Comparison of ENCODE assay signal across 11 cellular contexts in genomic region chr18:24051256-24051947, GRCh38. TPM values are rescaled to one million over a fixed set of nuclear protein-coding genes. Genes with fewer than 3 reads are reported as not detected.
DNase-seq lines count a peak whose midpoint lies in the region; ATAC-seq and TF ChIP-seq lines count a peak whose summit lies in the region.
"Had no signal": no experiment of that assay in that cellular context is flagged by ENCODE, and none has a peak within 500 bp of the region (broad histone marks: within the 10 kb centered on the region; RNA-seq: fewer than 3 reads in every experiment).

No MANE protein-coding gene starts in this region.

- no peaks in the 10 kb centered on the region for H3K36me3 ChIP-seq in HCT116 (ENCODE audit: control insufficient read depth in 1 of 2, insufficient read depth in 2 of 2, low read length in 2 of 2)
- H3K36me3 ChIP-seq: WERI-Rb-1 had no signal

- H3K27me3 ChIP-seq in HCT116 (ENCODE audit: insufficient read depth, low read length), result no peaks in the 10 kb centered on the region

- no peak overlapping the region for H3K4me3 ChIP-seq in HCT116 (replicated peaks in 1 of 2; ENCODE audit: low read depth in 1 of 2, low read length in 2 of 2)

- no peaks in the 10 kb centered on the region for H3K27me3 Mint-ChIP-seq in T-helper 2 cell treated with Interferon-gamma antibody and Interleukin-4, amounts not matched to agents 5 μg/mL and 100 μg/mL, for 36 hours (ENCODE audit: low read depth)

- H3K27ac Mint-ChIP-seq in T-helper 2 cell treated with Interferon-gamma antibody and Interleukin-4, amounts not matched to agents 5 μg/mL and 100 μg/mL, for 36 hours, result no peak overlapping the region

- H3K4me2 ChIP-seq in HCT116 (ENCODE audit: low read length), result peak overlapping the region; percentile 41

- no peak overlapping the region for H3K27ac ChIP-seq in HCT116 (ENCODE audit: low read depth, low read length)
- H3K27ac ChIP-seq: WERI-Rb-1 had no signal

- TF ChIP-seq POLR2A in HCT116 (IDR thresholded peaks at IDR 0.05; ENCODE audit: borderline replicate concordance, extremely low read depth, insufficient read depth, insufficient read length) (no peak), GM18505 (IDR thresholded peaks at IDR 0.05; ENCODE audit: borderline replicate concordance, extremely low read depth, insufficient read depth, insufficient read length) (no peak)

- TF ChIP-seq CTCF in HCT116 (IDR thresholded peaks at IDR 0.05 in 2 of 3, conservative IDR thresholded peaks at IDR 0.05 in 1 of 3; ENCODE audit: borderline replicate concordance in 1 of 3, insufficient read depth in 1 of 3, low read depth in 2 of 3, low read length in 2 of 3), result no peak

- H3K9me3 Mint-ChIP-seq in T-helper 2 cell treated with Interferon-gamma antibody and Interleukin-4, amounts not matched to agents 5 μg/mL and 100 μg/mL, for 36 hours, result no peaks in the 10 kb centered on the region

- intact Hi-C loops in HCT116 (cut with micrococcal nuclease), result no loop called here

- H2AFZ ChIP-seq in HCT116 (ENCODE audit: low read depth, low read length, poor library complexity, severe bottlenecking), result no peak overlapping the region

- no peaks in the 10 kb centered on the region for H3K9me2 ChIP-seq in HCT116 (ENCODE audit: insufficient read depth)

- POLR2A ChIA-PET in HCT116 (lab: Charles Lee), result no interaction called here

- peaks cover 52% of the 10 kb centered on the region for H3K4me1 Mint-ChIP-seq in T-helper 2 cell treated with Interferon-gamma antibody and Interleukin-4, amounts not matched to agents 5 μg/mL and 100 μg/mL, for 36 hours (ENCODE audit: low read depth)

- ATAC-seq in HCT116 (peak; percentile 67), left lobe of liver (peak; percentile 53), GM18520 (IDR thresholded peaks at IDR 0.05; ENCODE audit: unreplicated experiment) (no peak), GM18505 (IDR thresholded peaks at IDR 0.05; ENCODE audit: unreplicated experiment) (no peak)

- CTCF ChIA-PET in HCT116 (lab: Charles Lee), result no interaction called here

- BruUV-seq in HCT116 (replicated peaks; lab: Mats Ljungman, UMichigan), result no TSS peak

- H3K4me1 ChIP-seq in HCT116 (ENCODE audit: control insufficient read depth in 1 of 2, insufficient read depth in 2 of 2, low read length in 2 of 2), result peaks cover 16 to 17% of the 10 kb centered on the region in 2 experiments

- no peak overlapping the region for H3K4me3 Mint-ChIP-seq in T-helper 2 cell treated with Interferon-gamma antibody and Interleukin-4, amounts not matched to agents 5 μg/mL and 100 μg/mL, for 36 hours

- no peaks in the 10 kb centered on the region for H4K20me1 ChIP-seq in HCT116 (ENCODE audit: insufficient read depth)

- peaks cover 11% of the 10 kb centered on the region; the same call in 1 of the 2 replicates for H3K79me2 ChIP-seq in HCT116 (ENCODE audit: insufficient read depth, low read length)

- no peaks in the 10 kb centered on the region for H3K9me3 ChIP-seq in HCT116 (ENCODE audit: control insufficient read depth in 1 of 2, insufficient read depth in 1 of 2, low read depth in 1 of 2, low read length in 2 of 2)

- RAD21 ChIA-PET in HCT116 (lab: Charles Lee; ENCODE audit: low non-redundant PET in 1 of 2, low total read pairs in 2 of 2, uncharacterized antibody in 2 of 2, unreplicated experiment in 2 of 2), result interaction anchor here in 1 of 2 experiments (1.1 kb wide), 1 partner anchor 24 kb away, joined by 4 read pairs; no protein-coding TSS in a partner anchor

- H3K9ac ChIP-seq in HCT116 (ENCODE audit: low read length), result no peak overlapping the region

- peaks cover 8% of the 10 kb centered on the region for H3K36me3 Mint-ChIP-seq in T-helper 2 cell treated with Interferon-gamma antibody and Interleukin-4, amounts not matched to agents 5 μg/mL and 100 μg/mL, for 36 hours (ENCODE audit: low read depth)

- no peak for TF ChIP-seq RAD21 in HCT116 (IDR thresholded peaks at IDR 0.05; ENCODE audit: low read depth)

- DNase-seq in DMS53 (lab: John Stamatoyannopoulos, UW) (peak; percentile 87), HCT116 (ENCODE audit: low read depth, low spot score) (no peak), left lobe of liver (ENCODE audit: low spot score) (no peak), NCI-H1105 (lab: John Stamatoyannopoulos, UW) (no peak)
- peak; percentile 18 for DNase-seq in T-helper 2 cell treated with Interferon-gamma antibody and Interleukin-4, amounts not matched to agents 5 μg/mL and 100 μg/mL, for 36 hours (ENCODE audit: low spot score)
- DNase-seq in stimulated activated CD4-positive, alpha-beta T cell treated with anti-CD3 and anti-CD28 coated beads, Interleukin-4, amount 100 ng/mL, for 24 hours, result no peak
- DNase-seq: midbrain, NCI-H1930, WERI-Rb-1 had no signal

TF ChIP-seq in HCT116, 20 proteins besides CTCF, POLR2A, EP300 and RAD21:
- TF ChIP-seq SIN3A (IDR thresholded peaks at IDR 0.05; ENCODE audit: low read depth) (no peak), FOSL1 (IDR thresholded peaks at IDR 0.05; ENCODE audit: low read depth) (peak; percentile 17; the same call in 1 of the 2 replicates), REST (IDR thresholded peaks at IDR 0.05; ENCODE audit: low read depth) (no peak), SP1 (IDR thresholded peaks at IDR 0.05; ENCODE audit: low read depth) (peak; percentile 38; the same call in 1 of the 2 replicates), ELF1 (IDR thresholded peaks at IDR 0.05; ENCODE audit: borderline replicate concordance, low read depth) (no peak), SRF (IDR thresholded peaks at IDR 0.05; ENCODE audit: low read depth) (no peak), CBX3 (IDR thresholded peaks at IDR 0.05; ENCODE audit: low read depth) (no peak), JUND (IDR thresholded peaks at IDR 0.05) (peak; percentile 31; the same call in 1 of the 2 replicates), TCF7L2 (IDR thresholded peaks at IDR 0.05; ENCODE audit: borderline replicate concordance, extremely low read depth, insufficient read depth, insufficient read length) (no peak), MAX (IDR thresholded peaks at IDR 0.05) (peak; percentile 49), POLR2AphosphoS5 (IDR thresholded peaks at IDR 0.05; ENCODE audit: low read depth, low read length) (no peak)
TF ChIP-seq in HCT116: peak in this region for 4.

RNA-seq across cellular contexts. Expression of gene TTC39C, which starts 36.8 kb away (rescaled TPM):
- 24.8 TPM for total RNA-seq in HCT116 (2021; ENCODE audit: unreplicated experiment)
- polyA plus RNA-seq in HCT116 (2012), result 10.2 and 11.7 TPM in 2 replicates
- total RNA-seq in left lobe of liver, result 133 TPM

Comparison
In these comparisons a context has a peak if more than half of its experiments do, and no peak if none do; other contexts are left out.
1. DNase-seq: peak in DMS53 (single experiment) and T-helper 2 cell treated with Interferon-gamma antibody and Interleukin-4, amounts not matched to agents 5 μg/mL and 100 μg/mL, for 36 hours (single experiment); none in HCT116 (single experiment), left lobe of liver (single experiment), stimulated activated CD4-positive, alpha-beta T cell treated with anti-CD3 and anti-CD28 coated beads, Interleukin-4, amount 100 ng/mL, for 24 hours (single experiment) and NCI-H1105 (single experiment).
2. ATAC-seq: peak in HCT116 (single experiment) and left lobe of liver (single experiment); none in GM18520 (single experiment) and GM18505 (single experiment).